1 cellular context compared by ENCODE assay signal in the genomic region with DNA sequence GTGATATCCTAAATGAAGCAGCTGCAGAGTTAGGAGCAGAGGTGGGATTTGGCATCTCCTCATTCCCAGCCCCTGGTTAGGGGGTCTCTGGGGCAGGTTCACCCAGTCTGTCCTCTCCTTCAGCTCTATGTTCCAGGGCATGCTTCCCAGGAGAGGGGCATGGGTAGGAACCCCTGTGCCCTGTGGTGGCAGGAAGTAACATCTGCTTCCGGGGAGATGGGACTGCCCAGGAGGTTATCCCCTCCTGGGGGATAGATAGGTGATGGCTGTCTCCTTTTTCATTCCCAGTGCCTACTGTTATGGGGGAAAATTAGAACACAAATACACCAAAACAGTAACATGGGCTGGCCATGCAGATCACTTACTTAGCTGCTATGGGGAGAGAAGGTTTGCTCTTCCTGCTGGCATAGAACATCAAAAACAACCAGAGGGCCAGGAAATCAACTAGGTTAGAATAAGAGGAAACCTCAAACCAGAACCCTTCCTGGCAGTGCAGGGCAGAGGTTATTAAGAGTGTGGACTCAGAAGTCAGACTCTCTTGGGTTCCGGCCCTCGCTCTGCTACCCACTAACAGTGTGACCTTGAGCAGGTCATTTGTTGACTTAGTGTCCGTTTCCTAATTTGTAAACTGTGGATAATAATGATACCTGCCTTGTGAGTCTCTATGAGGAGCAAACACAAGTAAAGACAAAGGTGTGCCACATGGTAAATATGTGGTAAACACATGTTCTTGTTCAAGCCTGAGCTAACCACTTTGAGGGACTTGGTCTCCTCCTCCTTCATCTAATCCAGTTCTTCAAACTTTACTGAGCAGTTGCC.
TF ChIP-seq lines count a peak whose summit lies in the region.

No MANE protein-coding gene starts in this region.

TF ChIP-seq in GM12878, 131 proteins besides CTCF, POLR2A, EP300 and RAD21 (continued from another document):
- TF ChIP-seq, protein P1, sequence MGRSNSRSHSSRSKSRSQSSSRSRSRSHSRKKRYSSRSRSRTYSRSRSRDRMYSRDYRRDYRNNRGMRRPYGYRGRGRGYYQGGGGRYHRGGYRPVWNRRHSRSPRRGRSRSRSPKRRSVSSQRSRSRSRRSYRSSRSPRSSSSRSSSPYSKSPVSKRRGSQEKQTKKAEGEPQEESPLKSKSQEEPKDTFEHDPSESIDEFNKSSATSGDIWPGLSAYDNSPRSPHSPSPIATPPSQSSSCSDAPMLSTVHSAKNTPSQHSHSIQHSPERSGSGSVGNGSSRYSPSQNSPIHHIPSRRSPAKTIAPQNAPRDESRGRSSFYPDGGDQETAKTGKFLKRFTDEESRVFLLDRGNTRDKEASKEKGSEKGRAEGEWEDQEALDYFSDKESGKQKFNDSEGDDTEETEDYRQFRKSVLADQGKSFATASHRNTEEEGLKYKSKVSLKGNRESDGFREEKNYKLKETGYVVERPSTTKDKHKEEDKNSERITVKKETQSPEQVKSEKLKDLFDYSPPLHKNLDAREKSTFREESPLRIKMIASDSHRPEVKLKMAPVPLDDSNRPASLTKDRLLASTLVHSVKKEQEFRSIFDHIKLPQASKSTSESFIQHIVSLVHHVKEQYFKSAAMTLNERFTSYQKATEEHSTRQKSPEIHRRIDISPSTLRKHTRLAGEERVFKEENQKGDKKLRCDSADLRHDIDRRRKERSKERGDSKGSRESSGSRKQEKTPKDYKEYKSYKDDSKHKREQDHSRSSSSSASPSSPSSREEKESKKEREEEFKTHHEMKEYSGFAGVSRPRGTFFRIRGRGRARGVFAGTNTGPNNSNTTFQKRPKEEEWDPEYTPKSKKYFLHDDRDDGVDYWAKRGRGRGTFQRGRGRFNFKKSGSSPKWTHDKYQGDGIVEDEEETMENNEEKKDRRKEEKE (IDR thresholded peaks at IDR 0.05) = no peak
- TF ChIP-seq MXI1 (IDR thresholded peaks at IDR 0.05; ENCODE audit: low read depth, low read length) = no peak
- no peak for TF ChIP-seq SMAD1 (IDR thresholded peaks at IDR 0.05; ENCODE audit: low read depth, partially characterized antibody)
- no peak for TF ChIP-seq CHD4 (IDR thresholded peaks at IDR 0.05)
- TF ChIP-seq PAX5 (IDR thresholded peaks at IDR 0.05; ENCODE audit: borderline replicate concordance, low read depth, low read length) = no peak
- TF ChIP-seq, protein P2, sequence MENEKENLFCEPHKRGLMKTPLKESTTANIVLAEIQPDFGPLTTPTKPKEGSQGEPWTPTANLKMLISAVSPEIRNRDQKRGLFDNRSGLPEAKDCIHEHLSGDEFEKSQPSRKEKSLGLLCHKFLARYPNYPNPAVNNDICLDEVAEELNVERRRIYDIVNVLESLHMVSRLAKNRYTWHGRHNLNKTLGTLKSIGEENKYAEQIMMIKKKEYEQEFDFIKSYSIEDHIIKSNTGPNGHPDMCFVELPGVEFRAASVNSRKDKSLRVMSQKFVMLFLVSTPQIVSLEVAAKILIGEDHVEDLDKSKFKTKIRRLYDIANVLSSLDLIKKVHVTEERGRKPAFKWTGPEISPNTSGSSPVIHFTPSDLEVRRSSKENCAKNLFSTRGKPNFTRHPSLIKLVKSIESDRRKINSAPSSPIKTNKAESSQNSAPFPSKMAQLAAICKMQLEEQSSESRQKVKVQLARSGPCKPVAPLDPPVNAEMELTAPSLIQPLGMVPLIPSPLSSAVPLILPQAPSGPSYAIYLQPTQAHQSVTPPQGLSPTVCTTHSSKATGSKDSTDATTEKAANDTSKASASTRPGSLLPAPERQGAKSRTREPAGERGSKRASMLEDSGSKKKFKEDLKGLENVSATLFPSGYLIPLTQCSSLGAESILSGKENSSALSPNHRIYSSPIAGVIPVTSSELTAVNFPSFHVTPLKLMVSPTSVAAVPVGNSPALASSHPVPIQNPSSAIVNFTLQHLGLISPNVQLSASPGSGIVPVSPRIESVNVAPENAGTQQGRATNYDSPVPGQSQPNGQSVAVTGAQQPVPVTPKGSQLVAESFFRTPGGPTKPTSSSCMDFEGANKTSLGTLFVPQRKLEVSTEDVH (IDR thresholded peaks at IDR 0.05; ENCODE audit: low read depth, partially characterized antibody) = no peak
